21 cellular contexts compared by ENCODE assay signal in genomic region chr20:58231678-58232077, GRCh38. TPM values are rescaled to one million over a fixed set of nuclear protein-coding genes. Genes with fewer than 3 reads are reported as not detected.
DNase-seq lines count a peak whose midpoint lies in the region; FAIRE-seq and TF ChIP-seq lines count a peak whose summit lies in the region.
"Had no signal": no experiment of that assay in that cellular context is flagged by ENCODE, and none has a peak within 500 bp of the region (broad histone marks: within the 10 kb centered on the region; RNA-seq: fewer than 3 reads in every experiment).

No MANE protein-coding gene starts in this region.

- H3K9ac ChIP-seq in mesenchymal stem cell (ENCODE audit: low read length) = no peak overlapping the region

- no peak overlapping the region for H3K4ac ChIP-seq in mesenchymal stem cell (ENCODE audit: low read depth in 1 of 2, low read length in 2 of 2)

- DNase-seq in NCI-H146 (lab: John Stamatoyannopoulos, UW) = peak; percentile 34
- DNase-seq in NCI-H146 treated with DMSO at 0.1 percent for 48 hours (lab: John Stamatoyannopoulos, UW; ENCODE audit: unreplicated experiment) = no peak
- DNase-seq in HTR-8/SVneo (ENCODE audit: insufficient read length, low spot score) = peak; percentile 65
- peak; percentile 64 for DNase-seq in OCI-M1 (lab: John Stamatoyannopoulos, UW)
- peak; percentile 49 for DNase-seq in mesenchymal stem cell
- no peak for DNase-seq in GM13977 (ENCODE audit: low spot score)
- DNase-seq in nephron progenitor cell = no peak
- DNase-seq in stimulated activated CD4-positive, alpha-beta T cell treated with anti-CD3 and anti-CD28 coated beads, Interleukin-4, amount 100 ng/mL, for 4 hours = no peak
- DNase-seq: activated CD8-positive, alpha-beta memory T cell treated with anti-CD3 and anti-CD28 coated beads, Interleukin-2, amount 50 U/mL, for 4 hours; activated naive CD4-positive, alpha-beta T cell treated with Interleukin-2 at 50 U/mL for 16 hours; Caco-2; effector memory CD8-positive, alpha-beta T cell; Karpas-422; stimulated activated naive B cell treated with anti-CD40 and anti-IgM and Interleukin-4, amounts not matched to agents 10 μg/mL and 1 μg/mL and 100 μg/mL, for 72 hours; upper lobe of right lung had no signal

- H3K27ac Mint-ChIP-seq in nephron progenitor cell = no peak overlapping the region
- H3K27ac Mint-ChIP-seq: brain; effector memory CD8-positive, alpha-beta T cell; stimulated activated naive B cell treated with anti-CD40 and anti-IgM and Interleukin-4, amounts not matched to agents 10 μg/mL and 1 μg/mL and 100 μg/mL, for 72 hours had no signal

- no peak overlapping the region for H2BK5ac ChIP-seq in mesenchymal stem cell (ENCODE audit: low read depth, low read length, poor library complexity, severe bottlenecking)

- no peak overlapping the region for H2AFZ ChIP-seq in mesenchymal stem cell (ENCODE audit: low read depth, low read length)

- peaks cover 9% of the 10 kb centered on the region for H3K4me1 ChIP-seq in mesenchymal stem cell (ENCODE audit: control insufficient read depth, insufficient read depth, low read depth, low read length)
- H3K4me1 ChIP-seq: Caco-2 had no signal

- in situ Hi-C loops in GM13977 (cut with MboI; ENCODE audit: low pct_unique_long_range_greater_than_20kb, low sequenced_read_pairs, unreplicated experiment) = loop anchor here (10.0 to 25.0 kb wide), 3 partner anchors 223 to 606 kb away; partner anchors contain the start of gene NPEPL1

- peaks cover 69% of the 10 kb centered on the region for H3K27me3 Mint-ChIP-seq in nephron progenitor cell (ENCODE audit: low read depth, poor library complexity)

- H3K9me3 Mint-ChIP-seq in nephron progenitor cell = peaks cover 11% of the 10 kb centered on the region
- H3K9me3 Mint-ChIP-seq: effector memory CD8-positive, alpha-beta T cell; stimulated activated naive B cell treated with anti-CD40 and anti-IgM and Interleukin-4, amounts not matched to agents 10 μg/mL and 1 μg/mL and 100 μg/mL, for 72 hours had no signal

- no peak overlapping the region for H2BK15ac ChIP-seq in mesenchymal stem cell (ENCODE audit: low read depth, poor library complexity, severe bottlenecking)

- H4K91ac ChIP-seq in mesenchymal stem cell (ENCODE audit: low read length) = no peak overlapping the region

- no peak overlapping the region for H3K4me2 ChIP-seq in mesenchymal stem cell (ENCODE audit: low read length, poor library complexity, severe bottlenecking)

- H2BK12ac ChIP-seq in mesenchymal stem cell (ENCODE audit: low read length in 2 of 2) = no peak overlapping the region

- no peak overlapping the region for H3K4me3 ChIP-seq in mesenchymal stem cell (ENCODE audit: insufficient read depth in 1 of 2, low read depth in 1 of 2, low read length in 2 of 2)
- H3K4me3 ChIP-seq: gastroesophageal sphincter, upper lobe of right lung had no signal

- no peaks in the 10 kb centered on the region for H3K9me3 ChIP-seq in mesenchymal stem cell (ENCODE audit: control insufficient read depth, low read length)
- H3K9me3 ChIP-seq: Caco-2, gastroesophageal sphincter, neutrophil, upper lobe of right lung had no signal

- H4K8ac ChIP-seq in mesenchymal stem cell (ENCODE audit: low read length) = no peak overlapping the region

- peaks cover 15 to 35% of the 10 kb centered on the region in 2 experiments for H3K36me3 ChIP-seq in mesenchymal stem cell (ENCODE audit: control insufficient read depth in 1 of 2, insufficient read depth in 2 of 2, low read depth in 1 of 2, low read length in 2 of 2)

- whole genome bisulfite sequencing in mesenchymal stem cell = 90% methylated on average over 6 of the region's 6 CpGs

- H3K79me1 ChIP-seq in mesenchymal stem cell (replicated peaks; ENCODE audit: low read length, poor library complexity, severe bottlenecking) = peaks cover 5% of the 10 kb centered on the region

- peaks cover 26% of the 10 kb centered on the region for H3K4me1 Mint-ChIP-seq in nephron progenitor cell

- TF ChIP-seq CTCF in GM13977 (IDR thresholded peaks at IDR 0.05; ENCODE audit: extremely low read depth, insufficient read depth, missing control alignments) = no peak
- TF ChIP-seq CTCF in nephron progenitor cell (IDR thresholded peaks at IDR 0.05) = no peak

- peaks cover 11% of the 10 kb centered on the region for H3K36me3 Mint-ChIP-seq in nephron progenitor cell (ENCODE audit: low read depth)
- H3K36me3 Mint-ChIP-seq: brain had no signal

- no peak overlapping the region for H3K14ac ChIP-seq in mesenchymal stem cell (ENCODE audit: low read length in 2 of 2)

- no peak overlapping the region for H3K4me3 Mint-ChIP-seq in nephron progenitor cell
- H3K4me3 Mint-ChIP-seq: effector memory CD8-positive, alpha-beta T cell; stimulated activated naive B cell treated with anti-CD40 and anti-IgM and Interleukin-4, amounts not matched to agents 10 μg/mL and 1 μg/mL and 100 μg/mL, for 72 hours had no signal

- H3K27ac ChIP-seq in mesenchymal stem cell (ENCODE audit: low read length, poor library complexity, severe bottlenecking) = no peak overlapping the region
- H3K27ac ChIP-seq: gastroesophageal sphincter, HL-60, neutrophil, upper lobe of right lung had no signal

- peak; percentile 82 for FAIRE-seq in HTR-8/SVneo (lab: Jason Lieb, UNC)
- FAIRE-seq: RCC 7860 had no signal

- H3K27me3 ChIP-seq in mesenchymal stem cell (ENCODE audit: control insufficient read depth in 1 of 2, insufficient read depth in 1 of 2, low read length in 2 of 2) = peaks cover 24 to 26% of the 10 kb centered on the region in 2 experiments

- H2BK120ac ChIP-seq in mesenchymal stem cell (ENCODE audit: low read depth, low read length) = no peak overlapping the region

- no peak overlapping the region for H2AK5ac ChIP-seq in mesenchymal stem cell (ENCODE audit: low read length, severe bottlenecking)

- no peak overlapping the region for H3K23ac ChIP-seq in mesenchymal stem cell (ENCODE audit: low read length in 2 of 2)

- no peak overlapping the region for H3K18ac ChIP-seq in mesenchymal stem cell (ENCODE audit: low read depth in 1 of 2, low read length in 2 of 2)

RNA-seq across cellular contexts. Expression of gene ANKRD60, which starts 3.2 kb away (rescaled TPM):
- not detected for polyA plus RNA-seq in mesenchymal stem cell (2013, experiment 1 of 2)
- polyA plus RNA-seq in mesenchymal stem cell (2013, experiment 2 of 2) = not detected
- polyA plus RNA-seq: AG04450 had no signal

Comparison
In these comparisons a context has a peak if more than half of its experiments do, and no peak if none do; other contexts are left out.
1. DNase-seq: peak in NCI-H146 (single experiment), HTR-8/SVneo (single experiment), OCI-M1 (single experiment) and mesenchymal stem cell (single experiment); none in NCI-H146 treated with DMSO at 0.1 percent for 48 hours (single experiment), GM13977 (single experiment), nephron progenitor cell (single experiment) and stimulated activated CD4-positive, alpha-beta T cell treated with anti-CD3 and anti-CD28 coated beads, Interleukin-4, amount 100 ng/mL, for 4 hours (0 of 2).